In genomic region chr12:2992724-2993123, GRCh38 we compare ENCODE assay signal across 27 cellular contexts.
"Had no signal": no experiment of that assay in that cellular context is flagged by ENCODE, and none has a peak within 500 bp of the region (broad histone marks: within the 10 kb centered on the region; RNA-seq: fewer than 3 reads in every experiment).

No MANE protein-coding gene starts in this region.

- H3K27me3 Mint-ChIP-seq: activated CD4-positive, alpha-beta T cell treated with anti-CD3 and anti-CD28 coated beads, Interleukin-2, amount 10 ng/mL, durations not matched to agents 7 days and 5 days had no signal

- H3K4me3 ChIP-seq: coronary artery, dorsolateral prefrontal cortex, heart left ventricle had no signal

- H3K4me3 Mint-ChIP-seq: activated CD4-positive, alpha-beta memory T cell treated with anti-CD3 and anti-CD28 coated beads, Interleukin-2, amount 10 ng/mL, durations not matched to agents 7 days and 5 days; activated CD4-positive, alpha-beta T cell treated with anti-CD3 and anti-CD28 coated beads, Interleukin-2, amount 10 ng/mL, durations not matched to agents 7 days and 5 days; activated naive CD8-positive, alpha-beta T cell; activated T-cell treated with anti-CD3 and anti-CD28 coated beads, Interleukin-2, amount 50 U/mL, for 4 hours; activated T-helper 17 cell treated with anti-CD3 and anti-CD28 coated beads, Interleukin-2, amount 50 U/mL, for 72 hours; central memory CD8-positive, alpha-beta T cell; dendritic cell treated with granulocyte-macrophage colony-stimulating factor and Interleukin-4, amounts not matched to agents 40 ng/mL and 50 ng/mL, for 4 days had no signal

- H3K27ac ChIP-seq: brain microvascular endothelial cell, coronary artery, dorsolateral prefrontal cortex, epithelial cell of prostate, heart left ventricle had no signal

- H3K36me3 Mint-ChIP-seq: activated naive CD8-positive, alpha-beta T cell had no signal

- H3K27me3 ChIP-seq: brain microvascular endothelial cell, dorsolateral prefrontal cortex, heart left ventricle had no signal

- H3K27ac Mint-ChIP-seq: activated CD4-positive, alpha-beta memory T cell treated with anti-CD3 and anti-CD28 coated beads, Interleukin-2, amount 10 ng/mL, durations not matched to agents 7 days and 5 days; activated CD4-positive, alpha-beta T cell treated with anti-CD3 and anti-CD28 coated beads, Interleukin-2, amount 10 ng/mL, durations not matched to agents 7 days and 5 days; activated naive CD8-positive, alpha-beta T cell; activated T-helper 17 cell treated with anti-CD3 and anti-CD28 coated beads, Interleukin-2, amount 50 U/mL, for 72 hours; dendritic cell treated with granulocyte-macrophage colony-stimulating factor and Interleukin-4, amounts not matched to agents 40 ng/mL and 50 ng/mL, for 4 days had no signal

- DNase-seq: activated CD4-positive, alpha-beta memory T cell treated with anti-CD3 and anti-CD28 coated beads, Interleukin-2, amount 10 ng/mL, durations not matched to agents 7 days and 5 days; activated CD4-positive, alpha-beta T cell treated with anti-CD3 and anti-CD28 coated beads for 1 hour; activated CD4-positive, alpha-beta T cell treated with anti-CD3 and anti-CD28 coated beads for 4 hours; activated CD4-positive, alpha-beta T cell treated with anti-CD3 and anti-CD28 coated beads, Interleukin-2, amount 10 ng/mL, durations not matched to agents 7 days and 5 days; activated CD4-positive, alpha-beta T cell treated with anti-CD3 and anti-CD28 coated beads, Interleukin-2, amount 50 U/mL, for 4 hours; activated CD8-positive, alpha-beta memory T cell treated with anti-CD3 and anti-CD28 coated beads, Interleukin-2, amount 50 U/mL, for 48 hours; activated effector memory CD4-positive, alpha-beta T cell treated with Interleukin-2 at 50 U/mL for 16 hours; activated gamma-delta T cell treated with Interleukin-2 at 50 U/mL for 16 hours; activated naive CD4-positive, alpha-beta T cell treated with anti-CD3 and anti-CD28 coated beads, Interleukin-2, amount 50 U/mL, for 16 hours; activated naive CD4-positive, alpha-beta T cell treated with Interleukin-2 at 50 U/mL for 16 hours; activated T-cell treated with anti-CD3 and anti-CD28 coated beads for 4 hours; activated T-cell treated with anti-CD3 and anti-CD28 coated beads, Interleukin-2, amount 50 U/mL, for 4 hours; amniotic stem cell; anterior cingulate cortex; brain microvascular endothelial cell; dorsolateral prefrontal cortex; effector memory CD4-positive, alpha-beta T cell; foreskin fibroblast; glutamatergic neuron; heart left ventricle; T-helper 2 cell had no signal

- ATAC-seq: activated T-cell treated with anti-CD3 and anti-CD28 coated beads, Interleukin-2, amount 50 U/mL, for 4 hours; activated T-helper 17 cell treated with anti-CD3 and anti-CD28 coated beads, Interleukin-2, amount 50 U/mL, for 72 hours; heart left ventricle had no signal

- H3K4me1 ChIP-seq: heart left ventricle had no signal

- H3K4me1 Mint-ChIP-seq: activated CD4-positive, alpha-beta memory T cell treated with anti-CD3 and anti-CD28 coated beads, Interleukin-2, amount 10 ng/mL, durations not matched to agents 7 days and 5 days; activated CD4-positive, alpha-beta T cell treated with anti-CD3 and anti-CD28 coated beads, Interleukin-2, amount 10 ng/mL, durations not matched to agents 7 days and 5 days; activated T-helper 17 cell treated with anti-CD3 and anti-CD28 coated beads, Interleukin-2, amount 50 U/mL, for 72 hours; central memory CD8-positive, alpha-beta T cell had no signal

- H3K9me3 Mint-ChIP-seq: activated CD4-positive, alpha-beta memory T cell treated with anti-CD3 and anti-CD28 coated beads, Interleukin-2, amount 10 ng/mL, durations not matched to agents 7 days and 5 days had no signal
